Comparison of ENCODE assay signal across 21 cellular contexts in the genomic region with DNA sequence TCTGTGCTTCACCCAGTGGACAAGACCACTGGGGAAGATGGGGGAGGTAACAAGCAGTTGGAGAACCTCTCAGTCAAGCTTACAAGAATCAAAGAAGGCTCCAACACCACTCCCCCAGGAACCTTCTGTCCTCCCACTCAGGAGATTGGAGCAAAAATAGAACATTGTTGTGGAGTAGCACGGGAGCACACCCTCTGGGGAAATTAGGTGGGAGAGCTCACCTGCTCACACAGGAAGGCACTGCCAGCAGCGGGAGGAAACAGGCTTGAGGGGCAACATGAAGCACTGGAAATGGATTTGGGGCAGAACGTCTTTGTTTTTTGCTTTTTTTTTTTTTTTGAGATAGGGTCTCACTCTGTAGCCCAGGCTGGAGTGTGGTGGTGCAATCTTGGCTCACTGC. TPM values are rescaled to one million over a fixed set of nuclear protein-coding genes. Genes with fewer than 3 reads are reported as not detected.
DNase-seq lines count a peak whose midpoint lies in the region; ATAC-seq, FAIRE-seq and TF ChIP-seq lines count a peak whose summit lies in the region.
"Had no signal": no experiment of that assay in that cellular context is flagged by ENCODE, and none has a peak within 500 bp of the region (broad histone marks: within the 10 kb centered on the region; RNA-seq: fewer than 3 reads in every experiment).

No MANE protein-coding gene starts in this region.

- H3K27me3 Mint-ChIP-seq in stimulated activated naive CD8-positive, alpha-beta T cell treated with anti-CD3 and anti-CD28 coated beads, Interleukin-15, amount 100 ng/mL, for 72 hours: peaks cover 21% of the 10 kb centered on the region

- H3K27ac Mint-ChIP-seq in stimulated activated naive CD8-positive, alpha-beta T cell treated with anti-CD3 and anti-CD28 coated beads, Interleukin-15, amount 100 ng/mL, for 72 hours: no peak overlapping the region
- H3K27ac Mint-ChIP-seq: CD4-positive, alpha-beta memory T cell had no signal

- TF ChIP-seq CTCF in HEK293 (tag by site-specific recombination; IDR thresholded peaks at IDR 0.05) (no peak), K562 (IDR thresholded peaks at IDR 0.05 in 2 of 3, conservative IDR thresholded peaks at IDR 0.05 in 1 of 3; ENCODE audit: insufficient read depth in 2 of 3, low read depth in 1 of 3, low read length in 3 of 3) (no peak)

- H3K9me3 Mint-ChIP-seq in stimulated activated naive CD8-positive, alpha-beta T cell treated with anti-CD3 and anti-CD28 coated beads, Interleukin-15, amount 100 ng/mL, for 72 hours: no peaks in the 10 kb centered on the region
- H3K9me3 Mint-ChIP-seq: CD4-positive, alpha-beta memory T cell had no signal

- H3K27me3 ChIP-seq in K562 (ENCODE audit: control insufficient read depth in 2 of 2, insufficient read depth in 2 of 2, low read length in 2 of 2): peaks cover 6 to 47% of the 10 kb centered on the region in 2 experiments; a peak in 4 of 5 replicates

- TF ChIP-seq POLR2A in K562 (conservative IDR thresholded peaks at IDR 0.05): no peak

- peaks cover 12% of the 10 kb centered on the region; the same call in 1 of the 2 replicates for H4K20me1 ChIP-seq in K562 (replicated peaks; ENCODE audit: control insufficient read depth, insufficient read depth, low read length)

- no peak for ATAC-seq in K562
- ATAC-seq in stimulated activated naive CD8-positive, alpha-beta T cell treated with anti-CD3 and anti-CD28 coated beads, Interleukin-15, amount 100 ng/mL, for 72 hours: no peak

- no peaks in the 10 kb centered on the region for H3K9me1 ChIP-seq in K562 (ENCODE audit: control insufficient read depth, insufficient read depth, low read length)

- H3K4me1 ChIP-seq in HEK293 (ENCODE audit: control insufficient read depth, insufficient read depth, low read length) (no peaks in the 10 kb centered on the region), K562 (replicated peaks in 1 of 2; ENCODE audit: control insufficient read depth in 2 of 2, insufficient read depth in 2 of 2, low read length in 2 of 2) (no peaks in the 10 kb centered on the region)
- H3K4me1 ChIP-seq: HAP-1 had no signal

- CTCF ChIA-PET in HEK293 (lab: Yijun Ruan, JAX) (no interaction called here), K562 (lab: Yijun Ruan, JAX; ENCODE audit: low intra/inter-chr PET ratio) (no interaction called here)

- in situ Hi-C loops in K562 (cut with MboI): no loop called here

- H2AFZ ChIP-seq in K562 (ENCODE audit: low read depth, low read length): no peak overlapping the region

- intact Hi-C loops in K562 (cut with micrococcal nuclease): no loop called here

- no peak overlapping the region for H3K4me2 ChIP-seq in K562 (ENCODE audit: insufficient read depth, low read length)

- H3K27ac ChIP-seq in HEK293 (ENCODE audit: extremely low read depth, low read depth, low read length): no peak overlapping the region
- H3K27ac ChIP-seq in K562 (ENCODE audit: extremely low read depth, low read depth, low read length): no peak overlapping the region

- H3K9me3 ChIP-seq in HEK293 (ENCODE audit: control insufficient read depth, insufficient read depth, low read depth, low read length) (no peaks in the 10 kb centered on the region), K562 (replicated peaks; ENCODE audit: control insufficient read depth, insufficient read depth, low read depth, low read length) (no peaks in the 10 kb centered on the region)
- H3K9me3 ChIP-seq: HAP-1 had no signal

- no peak for TF ChIP-seq EP300 in K562 (IDR thresholded peaks at IDR 0.05; ENCODE audit: low read length)

- no TSS peak for BruUV-seq in K562 (replicated peaks; lab: Mats Ljungman, UMichigan)

- H3K36me3 ChIP-seq in HEK293 (ENCODE audit: control insufficient read depth in 2 of 2, insufficient read depth in 1 of 2, low read length in 2 of 2) (no peaks in the 10 kb centered on the region), K562 (ENCODE audit: control insufficient read depth, insufficient read depth, low read length) (no peaks in the 10 kb centered on the region)
- H3K36me3 ChIP-seq: HAP-1 had no signal

- peak; percentile 4 for FAIRE-seq in HTR-8/SVneo (lab: Jason Lieb, UNC)
- FAIRE-seq in K562 (lab: Jason Lieb, UNC): no peak
- FAIRE-seq: GM12891, GM18507, H54 had no signal

- H3K9ac ChIP-seq in K562 (ENCODE audit: insufficient read depth in 1 of 2, low read depth in 2 of 2, low read length in 2 of 2): no peak overlapping the region

- no peak overlapping the region for H3K4me3 ChIP-seq in HEK293 (ENCODE audit: low read depth, low read length)
- no peak overlapping the region for H3K4me3 ChIP-seq in K562
- H3K4me3 ChIP-seq: HAP-1 had no signal

- 0% methylated on average over 3 of the region's 3 CpGs for WGBS in K562 (ENCODE audit: insufficient coverage, low coverage, missing lambda C conversion rate)

- no peaks in the 10 kb centered on the region for H3K79me2 ChIP-seq in K562 (ENCODE audit: control insufficient read depth, insufficient read depth, low read length)

- H3K4me1 Mint-ChIP-seq in stimulated activated naive CD8-positive, alpha-beta T cell treated with anti-CD3 and anti-CD28 coated beads, Interleukin-15, amount 100 ng/mL, for 72 hours: no peaks in the 10 kb centered on the region
- H3K4me1 Mint-ChIP-seq: CD4-positive, alpha-beta memory T cell had no signal

- POLR2A ChIA-PET in HEK293 (lab: Yijun Ruan, JAX) (no interaction called here), K562 (lab: Yijun Ruan, JAX) (no interaction called here)

- no peak overlapping the region for H3K4me3 Mint-ChIP-seq in stimulated activated naive CD8-positive, alpha-beta T cell treated with anti-CD3 and anti-CD28 coated beads, Interleukin-15, amount 100 ng/mL, for 72 hours
- H3K4me3 Mint-ChIP-seq: CD4-positive, alpha-beta memory T cell had no signal

- no peak for TF ChIP-seq RAD21 in K562 (CRISPR knock-in tag; conservative IDR thresholded peaks at IDR 0.05 in 1 of 2, IDR thresholded peaks at IDR 0.05 in 1 of 2)

- DNase-seq in HTR-8/SVneo (ENCODE audit: insufficient read length, low spot score): no peak
- no peak for DNase-seq in K562 (ENCODE audit: extremely low read depth in 1 of 4, low spot score in 3 of 4)
- DNase-seq in putamen (ENCODE audit: low spot score): peak; percentile 34
- no peak for DNase-seq in activated T-cell treated with anti-CD3 and anti-CD28 coated beads, Interleukin-2, amount 50 U/mL, for 1 hour
- DNase-seq in stimulated activated naive CD8-positive, alpha-beta T cell treated with anti-CD3 and anti-CD28 coated beads, Interleukin-15, amount 100 ng/mL, for 72 hours: no peak
- DNase-seq: C1 segment of cervical spinal cord; Calu3; CD4-positive, alpha-beta memory T cell; COR-L47; DMS53; DMS79 treated with DMSO at 0.1 percent for 48 hours; GF-D8; GOT3 had no signal

TF ChIP-seq in HEK293, 187 proteins besides CTCF, POLR2A, EP300 and RAD21 (continues in another document):
- TF ChIP-seq KLF9 (tag by site-specific recombination; IDR thresholded peaks at IDR 0.05; ENCODE audit: low read depth) (no peak), SP2 (tag by site-specific recombination; IDR thresholded peaks at IDR 0.05) (no peak), ZFP69B (tag by site-specific recombination; IDR thresholded peaks at IDR 0.05) (no peak)
- TF ChIP-seq, protein P1, sequence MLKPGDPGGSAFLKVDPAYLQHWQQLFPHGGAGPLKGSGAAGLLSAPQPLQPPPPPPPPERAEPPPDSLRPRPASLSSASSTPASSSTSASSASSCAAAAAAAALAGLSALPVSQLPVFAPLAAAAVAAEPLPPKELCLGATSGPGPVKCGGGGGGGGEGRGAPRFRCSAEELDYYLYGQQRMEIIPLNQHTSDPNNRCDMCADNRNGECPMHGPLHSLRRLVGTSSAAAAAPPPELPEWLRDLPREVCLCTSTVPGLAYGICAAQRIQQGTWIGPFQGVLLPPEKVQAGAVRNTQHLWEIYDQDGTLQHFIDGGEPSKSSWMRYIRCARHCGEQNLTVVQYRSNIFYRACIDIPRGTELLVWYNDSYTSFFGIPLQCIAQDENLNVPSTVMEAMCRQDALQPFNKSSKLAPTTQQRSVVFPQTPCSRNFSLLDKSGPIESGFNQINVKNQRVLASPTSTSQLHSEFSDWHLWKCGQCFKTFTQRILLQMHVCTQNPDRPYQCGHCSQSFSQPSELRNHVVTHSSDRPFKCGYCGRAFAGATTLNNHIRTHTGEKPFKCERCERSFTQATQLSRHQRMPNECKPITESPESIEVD (tag by site-specific recombination; IDR thresholded peaks at IDR 0.05): no peak

TF ChIP-seq in K562, 482 proteins besides CTCF, POLR2A, EP300 and RAD21 (continues in another document):
- TF ChIP-seq ZNF75A (CRISPR knock-in tag; IDR thresholded peaks at IDR 0.05): no peak

RNA-seq across cellular contexts. Expression of gene HCN4, which starts 12.9 kb away (rescaled TPM):
- not detected in 2 replicates for total RNA-seq in K562 (2011; cell fraction: chromatin; rRNA removed; ENCODE audit: low replicate concordance)
- not detected in 2 replicates for total RNA-seq in K562 (2011; cell fraction: nucleolus; rRNA removed)
- total RNA-seq in K562 (2011; cell fraction: nucleoplasm; rRNA removed): not detected in 2 replicates
- total RNA-seq in K562 (2014; rRNA removed) (not detected in 2 replicates), K562 (2014; rRNA removed; fragmentation: Illumina TruSeq; extraction: Trizol) (not detected in 2 replicates), K562 (2015; rRNA removed; fragmentation: Illumina TruSeq; extraction: Trizol) (not detected in 2 replicates), K562 (2021) (not detected in 2 replicates)
- polyA plus RNA-seq in K562 (2011; rRNA removed) (not detected in 2 replicates), K562 (2014; fragmentation: Illumina TruSeq; extraction: Trizol) (not detected in 2 replicates), K562 (2014; fragmentation: Nextera tagmentation; extraction: Ambion mirVana) (not detected), K562 (2014; rRNA removed) (not detected in 2 replicates)
- not detected in 2 replicates for polyA plus RNA-seq in K562 (2011; cell fraction: cytosol; rRNA removed)
- polyA plus RNA-seq in K562 (2011; cell fraction: nucleus; rRNA removed): not detected in 2 replicates
- polyA plus RNA-seq in K562 (2012): not detected in 2 replicates
- not detected in 2 replicates for polyA minus RNA-seq in K562 (2011; rRNA and poly(A)+ RNA removed)
- not detected in 2 replicates for polyA minus RNA-seq in K562 (2011; cell fraction: cytosol; rRNA and poly(A)+ RNA removed)
- polyA minus RNA-seq in K562 (2011; cell fraction: nucleus; rRNA and poly(A)+ RNA removed): not detected in 2 replicates
- total RNA-seq: CD4-positive, alpha-beta memory T cell; Daoy; G401 had no signal
- polyA plus RNA-seq: BJ; CD4-positive, alpha-beta memory T cell had no signal

Comparison
In these comparisons a context has a peak if more than half of its experiments do, and no peak if none do; other contexts are left out.
1. Of the 44 proteins assayed by ChIP-seq in both K562 and HEK293: peak only in K562: none; only in HEK293: none; in both: PRDM10; in neither: 43.